In the genomic region with DNA sequence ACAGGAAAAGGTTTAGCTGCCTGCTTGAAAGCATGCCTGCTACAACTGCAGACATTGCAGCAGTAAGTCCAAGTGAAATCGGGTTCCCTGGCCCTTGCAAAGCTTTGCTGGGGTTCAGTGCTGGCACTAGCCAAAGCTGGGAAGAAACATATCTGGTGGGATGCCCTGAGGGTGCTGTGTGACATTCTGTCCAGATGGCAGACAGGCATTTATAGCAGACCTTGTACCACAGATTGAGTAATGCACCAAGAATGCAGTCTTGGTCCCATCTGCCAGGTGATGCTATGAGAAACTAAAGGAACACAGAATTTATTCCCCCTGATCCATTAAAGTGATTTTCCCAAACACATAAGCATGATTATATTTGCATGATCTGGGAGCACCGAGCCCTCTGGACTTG, we compare ENCODE assay signal across 21 cellular contexts.
DNase-seq lines count a peak whose midpoint lies in the region; ATAC-seq and TF ChIP-seq lines count a peak whose summit lies in the region.
"Had no signal": no experiment of that assay in that cellular context is flagged by ENCODE, and none has a peak within 500 bp of the region (broad histone marks: within the 10 kb centered on the region; RNA-seq: fewer than 3 reads in every experiment).

No MANE protein-coding gene starts in this region.

- no peak overlapping the region for H3K4me3 Mint-ChIP-seq in activated T-cell treated with anti-CD3 and anti-CD28 coated beads, Interleukin-2, amount 50 U/mL, for 4 hours
- H3K4me3 Mint-ChIP-seq in natural killer cell: no peak overlapping the region
- H3K4me3 Mint-ChIP-seq: CD4-positive, CD25-positive, alpha-beta regulatory T cell had no signal

- no peak overlapping the region for H3K4me3 ChIP-seq in smooth muscle cell
- H3K4me3 ChIP-seq in body of pancreas: no peak overlapping the region
- H3K4me3 ChIP-seq: A549, GM23248 had no signal

- H3K9me3 Mint-ChIP-seq in activated T-cell treated with anti-CD3 and anti-CD28 coated beads, Interleukin-2, amount 50 U/mL, for 4 hours: no peaks in the 10 kb centered on the region
- no peaks in the 10 kb centered on the region for H3K9me3 Mint-ChIP-seq in natural killer cell

- H3K4me2 ChIP-seq in smooth muscle cell: no peak overlapping the region
- H3K4me2 ChIP-seq: A549, KMS-11 had no signal

- TF ChIP-seq POLR2A in body of pancreas (IDR thresholded peaks at IDR 0.05): no peak

- H3K36me3 ChIP-seq in smooth muscle cell (ENCODE audit: low read depth) (no peaks in the 10 kb centered on the region), body of pancreas (replicated peaks in 1 of 2; ENCODE audit: insufficient read depth in 1 of 2, low read depth in 2 of 2) (no peaks in the 10 kb centered on the region)

- WGBS in smooth muscle cell (ENCODE audit: low lambda C conversion rate): 69% methylated on average over 2 of the region's 2 CpGs
- 31 to 43% methylated on average over 2 of the region's 2 CpGs for WGBS in body of pancreas, 2 donors

- H3K4me1 ChIP-seq in smooth muscle cell (ENCODE audit: low read depth) (no peaks in the 10 kb centered on the region), body of pancreas (no peaks in the 10 kb centered on the region)
- H3K4me1 ChIP-seq: A549 had no signal

- H3K27ac Mint-ChIP-seq in natural killer cell: no peak overlapping the region
- H3K27ac Mint-ChIP-seq: CD4-positive, CD25-positive, alpha-beta regulatory T cell had no signal

- H3K9me3 ChIP-seq in smooth muscle cell (replicated peaks; ENCODE audit: low read depth): no peaks in the 10 kb centered on the region
- no peaks in the 10 kb centered on the region for H3K9me3 ChIP-seq in body of pancreas
- H3K9me3 ChIP-seq: A549 had no signal

- intact Hi-C loops in body of pancreas (cut with DNase I): no loop called here
- intact Hi-C loops in natural killer cell (cut with micrococcal nuclease): no loop called here

- TF ChIP-seq CTCF in smooth muscle cell (IDR thresholded peaks at IDR 0.05; ENCODE audit: borderline replicate concordance, insufficient read depth, poor library complexity, severe bottlenecking) (no peak), body of pancreas (IDR thresholded peaks at IDR 0.05) (no peak), natural killer cell (IDR thresholded peaks at IDR 0.05) (no peak)

- no peaks in the 10 kb centered on the region for H3K79me2 ChIP-seq in smooth muscle cell (ENCODE audit: low read depth)

- no peaks in the 10 kb centered on the region for H3F3A ChIP-seq in smooth muscle cell (ENCODE audit: low read depth)

- H2AFZ ChIP-seq in smooth muscle cell (ENCODE audit: low read depth): no peak overlapping the region
- H2AFZ ChIP-seq: GM23248 had no signal

- no peaks in the 10 kb centered on the region for H4K20me1 ChIP-seq in smooth muscle cell (ENCODE audit: low read depth)

- DNase-seq in Ammon's horn (ENCODE audit: low spot score): peak; percentile 8
- peak; percentile 2 for DNase-seq in EL
- peak; percentile 37 to 69 for DNase-seq in NCI-H524 (lab: John Stamatoyannopoulos, UW)
- peak; percentile 25 for DNase-seq in astrocyte of the hippocampus (ENCODE audit: low read depth, low spot score)
- no peak for DNase-seq in smooth muscle cell (lab: John Stamatoyannopoulos, UW; ENCODE audit: unreplicated experiment)
- DNase-seq in body of pancreas: no peak
- no peak for DNase-seq in activated T-cell treated with anti-CD3 and anti-CD28 coated beads, Interleukin-2, amount 50 U/mL, for 4 hours
- no peak for DNase-seq in natural killer cell
- DNase-seq: CD4-positive, CD25-positive, alpha-beta regulatory T cell; DMS79 treated with DMSO at 0.1 percent for 48 hours; GM23248; HCEC 1CT; IMR-90; MV-4-11; NCI-H1105 treated with DMSO at 0.1 percent for 48 hours; NCI-H2081 treated with DMSO at 0.1 percent for 48 hours; NCI-H774; Right ventricle myocardium superior; SW 1271 had no signal

- H3K36me3 Mint-ChIP-seq in activated T-cell treated with anti-CD3 and anti-CD28 coated beads, Interleukin-2, amount 50 U/mL, for 4 hours (ENCODE audit: insufficient read depth): no peaks in the 10 kb centered on the region
- H3K36me3 Mint-ChIP-seq in natural killer cell: no peaks in the 10 kb centered on the region
- H3K36me3 Mint-ChIP-seq: CD4-positive, CD25-positive, alpha-beta regulatory T cell had no signal

- H3K27me3 ChIP-seq in smooth muscle cell (ENCODE audit: low read depth): no peaks in the 10 kb centered on the region
- no peaks in the 10 kb centered on the region for H3K27me3 ChIP-seq in body of pancreas

- H3K9ac ChIP-seq in smooth muscle cell (ENCODE audit: low read depth): no peak overlapping the region
- H3K9ac ChIP-seq: GM23248, KMS-11 had no signal

- ATAC-seq in body of pancreas: no peak
- ATAC-seq in activated T-cell treated with anti-CD3 and anti-CD28 coated beads, Interleukin-2, amount 50 U/mL, for 4 hours: no peak
- no peak for ATAC-seq in natural killer cell
- ATAC-seq: A549 had no signal

- H3K27ac ChIP-seq in smooth muscle cell (ENCODE audit: low read depth): no peak overlapping the region
- no peak overlapping the region for H3K27ac ChIP-seq in body of pancreas
- H3K27ac ChIP-seq: A549, GM23248, KMS-11 had no signal

- no peaks in the 10 kb centered on the region for H3K27me3 Mint-ChIP-seq in activated T-cell treated with anti-CD3 and anti-CD28 coated beads, Interleukin-2, amount 50 U/mL, for 4 hours (ENCODE audit: low read depth)
- H3K27me3 Mint-ChIP-seq in natural killer cell (ENCODE audit: low read depth in 2 of 2): peaks cover 0 to under 1% of the 10 kb centered on the region in 2 donors

- H3K4me1 Mint-ChIP-seq in activated T-cell treated with anti-CD3 and anti-CD28 coated beads, Interleukin-2, amount 50 U/mL, for 4 hours (ENCODE audit: low read depth): no peaks in the 10 kb centered on the region
- H3K4me1 Mint-ChIP-seq in natural killer cell: no peaks in the 10 kb centered on the region
- H3K4me1 Mint-ChIP-seq: CD4-positive, CD25-positive, alpha-beta regulatory T cell had no signal

Comparison
In these comparisons a context has a peak if more than half of its experiments do, and no peak if none do; other contexts are left out.
1. DNase-seq: peak in Ammon's horn (single experiment), EL (single experiment), NCI-H524 (2 of 2) and astrocyte of the hippocampus (single experiment); none in smooth muscle cell (single experiment), body of pancreas (0 of 4), activated T-cell treated with anti-CD3 and anti-CD28 coated beads, Interleukin-2, amount 50 U/mL, for 4 hours (single experiment) and natural killer cell (single experiment).